In genomic region chr4:83096397-83096796, GRCh38 we compare ENCODE assay signal across 17 cellular contexts. TPM values are rescaled to one million over a fixed set of nuclear protein-coding genes. Genes with fewer than 3 reads are reported as not detected.
"Had no signal": no experiment of that assay in that cellular context is flagged by ENCODE, and none has a peak within 500 bp of the region (broad histone marks: within the 10 kb centered on the region; RNA-seq: fewer than 3 reads in every experiment).

No MANE protein-coding gene starts in this region.

- H3K9me3 ChIP-seq: gastrocnemius medialis, heart left ventricle, lower lobe of right lung, pancreas, thyroid gland had no signal

- H3K4me1 ChIP-seq: gastrocnemius medialis, heart left ventricle, lower lobe of right lung, pancreas had no signal

- H3K36me3 ChIP-seq: gastrocnemius medialis, pancreas, thyroid gland had no signal

- ATAC-seq: activated CD8-positive, alpha-beta memory T cell treated with anti-CD3 and anti-CD28 coated beads, Interleukin-2, amount 10 ng/mL, durations not matched to agents 7 days and 5 days; activated naive CD4-positive, alpha-beta T cell treated with anti-CD3 and anti-CD28 coated beads, Interleukin-2, amount 50 U/mL, for 72 hours; gastrocnemius medialis; heart left ventricle; left cardiac atrium; lower lobe of right lung; pancreas had no signal

- FAIRE-seq: pancreas, urothelium cell line had no signal

- H3K27me3 ChIP-seq: gastrocnemius medialis, pancreas, thyroid gland had no signal

- H3K27me3 Mint-ChIP-seq: activated CD8-positive, alpha-beta memory T cell treated with anti-CD3 and anti-CD28 coated beads, Interleukin-2, amount 10 ng/mL, durations not matched to agents 7 days and 5 days had no signal

- H3K4me3 ChIP-seq: dorsolateral prefrontal cortex, gastrocnemius medialis, heart left ventricle, lower lobe of right lung, pancreas, thyroid gland had no signal

- H3K4me3 Mint-ChIP-seq: activated CD8-positive, alpha-beta memory T cell treated with anti-CD3 and anti-CD28 coated beads, Interleukin-2, amount 10 ng/mL, durations not matched to agents 7 days and 5 days had no signal

- H3K27ac Mint-ChIP-seq: activated CD8-positive, alpha-beta memory T cell treated with anti-CD3 and anti-CD28 coated beads, Interleukin-2, amount 10 ng/mL, durations not matched to agents 7 days and 5 days had no signal

- H3K27ac ChIP-seq: dorsolateral prefrontal cortex, gastrocnemius medialis, heart left ventricle, lower lobe of right lung, pancreas, thyroid gland had no signal

- DNase-seq: activated CD4-positive, alpha-beta T cell treated with anti-CD3 and anti-CD28 coated beads, Interleukin-2, amount 50 U/mL, for 4 hours; activated CD4-positive, CD25-positive, alpha-beta regulatory T cell treated with anti-CD3 and anti-CD28 coated beads, Interleukin-2, amount 50 U/mL, for 72 hours; activated CD8-positive, alpha-beta memory T cell treated with anti-CD3 and anti-CD28 coated beads, Interleukin-2, amount 10 ng/mL, durations not matched to agents 7 days and 5 days; activated effector memory CD4-positive, alpha-beta T cell treated with Interleukin-2 at 50 U/mL for 16 hours; activated T-cell treated with anti-CD3 and anti-CD28 coated beads, Interleukin-2, amount 50 U/mL, for 1 hour; dorsolateral prefrontal cortex; erythroblast; gastrocnemius medialis; heart left ventricle; left cardiac atrium; lower lobe of right lung; pancreas; stimulated activated CD4-positive, alpha-beta T cell treated with anti-CD3 and anti-CD28 coated beads, Interleukin-1b, Interleukin-23, amount 100 ng/mL, for 48 hours; thyroid gland had no signal

RNA-seq across cellular contexts. Expression of gene PLAC8, which starts 18.1 kb away (rescaled TPM):
- total RNA-seq: chondrocyte had no signal
